8 cellular contexts compared by ENCODE assay signal in genomic region chrX:101407748-101408529, GRCh38. TPM values are rescaled to one million over a fixed set of nuclear protein-coding genes. Genes with fewer than 3 reads are reported as not detected.
DNase-seq lines count a peak whose midpoint lies in the region; ATAC-seq, FAIRE-seq and TF ChIP-seq lines count a peak whose summit lies in the region.

Gene GLA (minus strand): TSS chrX:101407925. CDS start chrX:101407903, 22 bp downstream.
A gene with protein sequence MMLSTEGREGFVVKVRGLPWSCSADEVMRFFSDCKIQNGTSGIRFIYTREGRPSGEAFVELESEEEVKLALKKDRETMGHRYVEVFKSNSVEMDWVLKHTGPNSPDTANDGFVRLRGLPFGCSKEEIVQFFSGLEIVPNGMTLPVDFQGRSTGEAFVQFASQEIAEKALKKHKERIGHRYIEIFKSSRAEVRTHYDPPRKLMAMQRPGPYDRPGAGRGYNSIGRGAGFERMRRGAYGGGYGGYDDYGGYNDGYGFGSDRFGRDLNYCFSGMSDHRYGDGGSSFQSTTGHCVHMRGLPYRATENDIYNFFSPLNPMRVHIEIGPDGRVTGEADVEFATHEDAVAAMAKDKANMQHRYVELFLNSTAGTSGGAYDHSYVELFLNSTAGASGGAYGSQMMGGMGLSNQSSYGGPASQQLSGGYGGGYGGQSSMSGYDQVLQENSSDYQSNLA (plus strand): TSS chrX:101408222. CDS start chrX:101411989, 3,767 bp downstream.

- H3K27ac ChIP-seq in right atrium auricular region (peak within 1 kb of the TSS; percentile 89 to 90), psoas muscle (peak within 1 kb of the TSS; percentile 89)

- DNase-seq in NCI-H187 treated with DMSO at 0.1 percent for 48 hours (lab: John Stamatoyannopoulos, UW) = peak; percentile 99
- DNase-seq in anterior cingulate cortex (lab: John Stamatoyannopoulos, UW) = peak; percentile 38 to 94 (median 82)
- DNase-seq in right atrium auricular region (ENCODE audit: low spot score) = peak; percentile 96
- peak; percentile 86 to 92 for DNase-seq in psoas muscle
- peak; percentile 91 for DNase-seq in urothelium cell line (ENCODE audit: low spot score)

- peaks cover 0 to 27% of the 10 kb centered on the region in 2 donors for H3K4me1 ChIP-seq in right atrium auricular region
- H3K4me1 ChIP-seq in psoas muscle = peaks cover 22% of the 10 kb centered on the region

- peaks cover 2% of the 10 kb centered on the region for H3K36me3 ChIP-seq in right atrium auricular region
- H3K36me3 ChIP-seq in psoas muscle (ENCODE audit: insufficient read depth in 1 of 2, low read depth in 1 of 2) = peaks cover 0 to 18% of the 10 kb centered on the region in 2 donors

- peak; percentile 92 for ATAC-seq in GM18498 (IDR thresholded peaks at IDR 0.05; ENCODE audit: unreplicated experiment)
- ATAC-seq in HG02943 (IDR thresholded peaks at IDR 0.05; ENCODE audit: low read depth, unreplicated experiment) = peak; percentile 96
- peak; percentile 96 to 98 (median 98) for ATAC-seq in psoas muscle

- intact Hi-C loops in T-helper 2 cell treated with Interferon-gamma antibody and Interleukin-4, amounts not matched to agents 100 ng/mL and 5 ng/mL, for 36 hours (cut with micrococcal nuclease) = loop anchor here (1.0 to 2.0 kb wide), 3 partner anchors 10 to 59 kb away; partner anchors contain the start of genes RPL36A and TIMM8A
- intact Hi-C loops in psoas muscle (cut with DNase I) = no loop called here

- peak; percentile 13 for FAIRE-seq in urothelium cell line (lab: Jason Lieb, UNC)

- no peak for TF ChIP-seq CTCF in right atrium auricular region (IDR thresholded peaks at IDR 0.05)
- TF ChIP-seq CTCF in psoas muscle (IDR thresholded peaks at IDR 0.05) = no peak

- H3K4me3 ChIP-seq in right atrium auricular region (peak within 1 kb of the TSS; percentile 50 to 60), psoas muscle (peak within 1 kb of the TSS; percentile 81)

- no peaks in the 10 kb centered on the region for H3K27me3 ChIP-seq in right atrium auricular region
- no peaks in the 10 kb centered on the region for H3K27me3 ChIP-seq in psoas muscle (ENCODE audit: insufficient read depth in 3 of 3, low read length in 2 of 3)

- H3K9me3 ChIP-seq in right atrium auricular region (no peaks in the 10 kb centered on the region), psoas muscle (no peaks in the 10 kb centered on the region)

- 0 to 34% (median 0%) methylated on average over 41 to 47 of the region's 47 CpGs for WGBS in psoas muscle, 3 donors

RNA-seq across cellular contexts. Expression of gene GLA, which starts in this region (rescaled TPM):
- 30.8 and 36.0 TPM in 2 replicates for total RNA-seq in T-helper 2 cell treated with Interferon-gamma antibody and Interleukin-4, amounts not matched to agents 100 ng/mL and 5 ng/mL, for 36 hours
- total RNA-seq in right atrium auricular region (10 to 100 TPM in 1 of 2 donors, 1 to 10 TPM in 1; 9.7 to 11.8 TPM), psoas muscle (10 to 100 TPM in 3 of 4 donors, 1 to 10 TPM in 1; 5.4 to 15.7 (median 11.3) TPM)
- 10 to 100 TPM; 14.4 to 48.5 (median 24.7) TPM for polyA plus RNA-seq in psoas muscle

RNA-seq across cellular contexts. Expression of the second gene that starts in this region (rescaled TPM):
- 41.5 and 42.2 TPM in 2 replicates for total RNA-seq in T-helper 2 cell treated with Interferon-gamma antibody and Interleukin-4, amounts not matched to agents 100 ng/mL and 5 ng/mL, for 36 hours
- 10 to 100 TPM; 40.5 to 48.5 TPM for total RNA-seq in right atrium auricular region
- total RNA-seq in psoas muscle = 100 to 1,000 TPM in 1 of 4 donors, 10 to 100 TPM in 3; 43.7 to 101 (median 67.4) TPM
- polyA plus RNA-seq in psoas muscle = 10 to 100 TPM; 49.1 to 83.3 (median 52.1) TPM

Comparison
In these comparisons a context has a peak if more than half of its experiments do, and no peak if none do; other contexts are left out.
1. Peak in every context shown above with its lines: DNase-seq, ATAC-seq, H3K4me3 ChIP-seq and H3K27ac ChIP-seq.